1 cellular context compared by ENCODE assay signal in genomic region chr6:39777661-39778060, GRCh38.
TF ChIP-seq lines count a peak whose summit lies in the region.

No MANE protein-coding gene starts in this region.

TF ChIP-seq in IMR-90, 13 proteins besides CTCF, POLR2A, EP300 and RAD21 (continued from another document):
- TF ChIP-seq MAZ (IDR thresholded peaks at IDR 0.05; ENCODE audit: borderline replicate concordance, low read depth, low read length) = no peak
TF ChIP-seq in IMR-90: peak in this region for 0.
